18 cellular contexts compared by ENCODE assay signal in genomic region chr2:235707411-235708096, GRCh38.
DNase-seq lines count a peak whose midpoint lies in the region; ATAC-seq, FAIRE-seq and TF ChIP-seq lines count a peak whose summit lies in the region.
"Had no signal": no experiment of that assay in that cellular context is flagged by ENCODE, and none has a peak within 500 bp of the region (broad histone marks: within the 10 kb centered on the region; RNA-seq: fewer than 3 reads in every experiment).

No MANE protein-coding gene starts in this region.

- peaks cover 3% of the 10 kb centered on the region for H3K9me1 ChIP-seq in K562 (ENCODE audit: control insufficient read depth, insufficient read depth, low read length)

- intact Hi-C loops in MCF 10A (cut with micrococcal nuclease), result no loop called here
- intact Hi-C loops in breast epithelium (cut with DNase I; ENCODE audit: low total_unique reads), result no loop called here
- intact Hi-C loops in K562 (cut with micrococcal nuclease), result no loop called here

- peaks cover 14% of the 10 kb centered on the region for H3K36me3 Mint-ChIP-seq in MCF 10A (ENCODE audit: insufficient read depth, unreplicated experiment)
- no peaks in the 10 kb centered on the region for H3K36me3 Mint-ChIP-seq in natural killer cell treated with Interleukin-12 subunit alpha and Interleukin-12 subunit beta and Interleukin-15 and Interleukin-18, amount 100 ng/mL, for 72 hours

- ATAC-seq in K562 (no peak), GM18907 (IDR thresholded peaks at IDR 0.05; ENCODE audit: unreplicated experiment) (no peak)
- peak in 1 of 2 donors; percentile 25 for ATAC-seq in natural killer cell treated with Interleukin-12 subunit alpha and Interleukin-12 subunit beta and Interleukin-15 and Interleukin-18, amount 100 ng/mL, for 72 hours

- TF ChIP-seq CTCF in MCF 10A (IDR thresholded peaks at IDR 0.05; ENCODE audit: unreplicated experiment) (no peak), breast epithelium (IDR thresholded peaks at IDR 0.05) (no peak), K562 (IDR thresholded peaks at IDR 0.05 in 2 of 3, conservative IDR thresholded peaks at IDR 0.05 in 1 of 3; ENCODE audit: insufficient read depth in 2 of 3, low read depth in 1 of 3, low read length in 3 of 3) (no peak)

- H3K4me1 ChIP-seq in breast epithelium (no peaks in the 10 kb centered on the region), K562 (replicated peaks in 1 of 2; ENCODE audit: control insufficient read depth in 2 of 2, insufficient read depth in 2 of 2, low read length in 2 of 2) (peaks cover 0 to 8% of the 10 kb centered on the region in 2 experiments; a peak in 2 of 5 replicates)

- POLR2A ChIA-PET in MCF 10A (lab: Yijun Ruan, JAX) (no interaction called here), K562 (lab: Yijun Ruan, JAX) (interaction anchor here (0.7 kb wide), 1 partner anchor 9 kb away, joined by 4 read pairs; no protein-coding TSS in a partner anchor)

- no peak overlapping the region for H3K4me2 ChIP-seq in K562 (ENCODE audit: insufficient read depth, low read length)

- FAIRE-seq in K562 (lab: Jason Lieb, UNC), result no peak
- FAIRE-seq in urothelium cell line (lab: Jason Lieb, UNC), result peak; percentile 94
- FAIRE-seq: GM19239 had no signal

- no peak overlapping the region for H2AFZ ChIP-seq in K562 (ENCODE audit: low read depth, low read length)

- CTCF ChIA-PET in MCF 10A (lab: Yijun Ruan, JAX), result interaction anchor here (0.6 to 1.2 kb wide), 3 partner anchors 40 to 113 kb away, joined by 3 to 4 read pairs (median 3); no protein-coding TSS in a partner anchor
- CTCF ChIA-PET in K562 (lab: Yijun Ruan, JAX; ENCODE audit: low intra/inter-chr PET ratio), result interaction anchor here (0.5 kb wide), 1 partner anchor 279 kb away, joined by 4 read pairs; no protein-coding TSS in a partner anchor

- H3K27me3 Mint-ChIP-seq in MCF 10A (ENCODE audit: insufficient read depth, unreplicated experiment), result no peaks in the 10 kb centered on the region
- H3K27me3 Mint-ChIP-seq in natural killer cell treated with Interleukin-12 subunit alpha and Interleukin-12 subunit beta and Interleukin-15 and Interleukin-18, amount 100 ng/mL, for 72 hours, result no peaks in the 10 kb centered on the region

- peaks cover 23% of the 10 kb centered on the region; the same call in 2 of the 3 replicates for H3K79me2 ChIP-seq in K562 (ENCODE audit: control insufficient read depth, insufficient read depth, low read length)

- no peak overlapping the region for H3K9ac ChIP-seq in K562 (ENCODE audit: insufficient read depth in 1 of 2, low read depth in 2 of 2, low read length in 2 of 2)
- H3K9ac ChIP-seq: BLaER1 treated with 17β-estradiol and CSF1 and Interleukin-3, amounts not matched to agents 10 nM and 100 nM had no signal

- 83% methylated on average over 12 of the region's 18 CpGs for WGBS in K562 (ENCODE audit: insufficient coverage, low coverage, missing lambda C conversion rate)

- H3K36me3 ChIP-seq in breast epithelium, result no peaks in the 10 kb centered on the region
- H3K36me3 ChIP-seq in K562 (ENCODE audit: control insufficient read depth, insufficient read depth, low read length), result peaks cover 13% of the 10 kb centered on the region; the same call in 2 of the 3 replicates

- TF ChIP-seq EP300 in K562 (IDR thresholded peaks at IDR 0.05; ENCODE audit: low read length), result no peak

- no peak for TF ChIP-seq RAD21 in K562 (CRISPR knock-in tag; conservative IDR thresholded peaks at IDR 0.05 in 1 of 2, IDR thresholded peaks at IDR 0.05 in 1 of 2)

- peaks cover 14% of the 10 kb centered on the region for H4K20me1 ChIP-seq in K562 (replicated peaks; ENCODE audit: control insufficient read depth, insufficient read depth, low read length)

- no peak overlapping the region for H3K4me3 ChIP-seq in breast epithelium
- H3K4me3 ChIP-seq in K562, result no peak overlapping the region
- H3K4me3 ChIP-seq: BLaER1 treated with 17β-estradiol and CSF1 and Interleukin-3, amounts not matched to agents 10 nM and 100 nM had no signal

- H3K9me3 Mint-ChIP-seq in MCF 10A (ENCODE audit: unreplicated experiment), result no peaks in the 10 kb centered on the region
- H3K9me3 Mint-ChIP-seq in natural killer cell treated with Interleukin-12 subunit alpha and Interleukin-12 subunit beta and Interleukin-15 and Interleukin-18, amount 100 ng/mL, for 72 hours, result no peaks in the 10 kb centered on the region
- H3K9me3 Mint-ChIP-seq: H9 had no signal

- TF ChIP-seq POLR2A in breast epithelium (IDR thresholded peaks at IDR 0.05), result no peak
- no peak for TF ChIP-seq POLR2A in K562 (conservative IDR thresholded peaks at IDR 0.05)

- H3K9me3 ChIP-seq in breast epithelium (no peaks in the 10 kb centered on the region), K562 (replicated peaks; ENCODE audit: control insufficient read depth, insufficient read depth, low read depth, low read length) (no peaks in the 10 kb centered on the region)
- H3K9me3 ChIP-seq: BLaER1 treated with 17β-estradiol and CSF1 and Interleukin-3, amounts not matched to agents 10 nM and 100 nM had no signal

- no peak for DNase-seq in MCF 10A (ENCODE audit: unreplicated experiment)
- no peak for DNase-seq in breast epithelium (ENCODE audit: low spot score in 2 of 2)
- no peak for DNase-seq in K562 (ENCODE audit: extremely low read depth in 1 of 4, low spot score in 3 of 4)
- DNase-seq in natural killer cell treated with Interleukin-12 subunit alpha and Interleukin-12 subunit beta and Interleukin-15 and Interleukin-18, amount 100 ng/mL, for 72 hours (ENCODE audit: low spot score), result peak; percentile 56
- no peak for DNase-seq in urothelium cell line (ENCODE audit: low spot score)
- DNase-seq in AG08396 (ENCODE audit: low spot score), result no peak
- DNase-seq in H4 (ENCODE audit: low spot score), result no peak
- DNase-seq: DMS153, H9, KBM-7, NCI-H1417 treated with DMSO at 0.1 percent for 48 hours, NCI-H2029, NCI-H2171 treated with DMSO at 0.1 percent for 48 hours, NCI-H446 treated with DMSO at 0.1 percent for 48 hours had no signal

- BruUV-seq in MCF 10A (replicated peaks; lab: Mats Ljungman, UMichigan), result no TSS peak
- BruUV-seq in K562 (replicated peaks; lab: Mats Ljungman, UMichigan), result no TSS peak

- H3K27ac ChIP-seq in breast epithelium (no peak overlapping the region), K562 (ENCODE audit: extremely low read depth, low read depth, low read length) (no peak overlapping the region; the same call in 2 of the 3 replicates)
- H3K27ac ChIP-seq: 22Rv1; BLaER1 treated with 17β-estradiol and CSF1 and Interleukin-3, amounts not matched to agents 10 nM and 100 nM had no signal

- H3K27me3 ChIP-seq in breast epithelium (no peaks in the 10 kb centered on the region), K562 (ENCODE audit: control insufficient read depth in 2 of 2, insufficient read depth in 2 of 2, low read length in 2 of 2) (no peaks in the 10 kb centered on the region)
- H3K27me3 ChIP-seq: BLaER1 treated with 17β-estradiol and CSF1 and Interleukin-3, amounts not matched to agents 10 nM and 100 nM had no signal

- no peak overlapping the region for H3K4me3 Mint-ChIP-seq in MCF 10A (ENCODE audit: unreplicated experiment)
- H3K4me3 Mint-ChIP-seq in natural killer cell treated with Interleukin-12 subunit alpha and Interleukin-12 subunit beta and Interleukin-15 and Interleukin-18, amount 100 ng/mL, for 72 hours, result no peak overlapping the region
- H3K4me3 Mint-ChIP-seq: H9 had no signal

- H3K27ac Mint-ChIP-seq in MCF 10A (ENCODE audit: low read depth, unreplicated experiment), result peak overlapping the region; percentile 88
- no peak overlapping the region for H3K27ac Mint-ChIP-seq in natural killer cell treated with Interleukin-12 subunit alpha and Interleukin-12 subunit beta and Interleukin-15 and Interleukin-18, amount 100 ng/mL, for 72 hours
- H3K27ac Mint-ChIP-seq: H9 had no signal

- in situ Hi-C loops in K562 (cut with MboI), result no loop called here

- H3K4me1 Mint-ChIP-seq in MCF 10A (ENCODE audit: insufficient read depth, unreplicated experiment), result peaks cover 36% of the 10 kb centered on the region
- H3K4me1 Mint-ChIP-seq in natural killer cell treated with Interleukin-12 subunit alpha and Interleukin-12 subunit beta and Interleukin-15 and Interleukin-18, amount 100 ng/mL, for 72 hours (ENCODE audit: low read depth in 2 of 2), result peaks cover 19 to 22% of the 10 kb centered on the region in 2 donors

TF ChIP-seq in K562, 482 proteins besides CTCF, POLR2A, EP300 and RAD21 (continues in another document):
- TF ChIP-seq ZNF263 (CRISPR knock-in tag; IDR thresholded peaks at IDR 0.05; ENCODE audit: borderline replicate concordance) (peak; percentile 93), RBM22 (IDR thresholded peaks at IDR 0.05; ENCODE audit: low read depth, low read length, poor library complexity, severe bottlenecking) (peak; percentile 26), FIP1L1 (IDR thresholded peaks at IDR 0.05; ENCODE audit: low read depth, low read length, poor library complexity, severe bottlenecking) (no peak)
